ENCODE assay signal across 8 cellular contexts in genomic region chr3:48989126-48989795, GRCh38. TPM values are rescaled to one million over a fixed set of nuclear protein-coding genes. Genes with fewer than 3 reads are reported as not detected.
DNase-seq lines count a peak whose midpoint lies in the region; ATAC-seq, FAIRE-seq and TF ChIP-seq lines count a peak whose summit lies in the region.

No MANE protein-coding gene starts in this region.

- no peak for FAIRE-seq in keratinocyte (lab: Jason Lieb, UNC)

- no peaks in the 10 kb centered on the region for H3K27me3 ChIP-seq in cardiac muscle cell
- no peaks in the 10 kb centered on the region for H3K27me3 ChIP-seq in keratinocyte (ENCODE audit: control insufficient read depth, extremely low read depth, insufficient read depth, low read length)
- no peaks in the 10 kb centered on the region for H3K27me3 ChIP-seq in thymus (ENCODE audit: control insufficient read depth, insufficient read depth)

- TF ChIP-seq CTCF in cardiac muscle cell (IDR thresholded peaks at IDR 0.05; ENCODE audit: low read depth, low read length), result no peak
- TF ChIP-seq CTCF in keratinocyte (optimal IDR thresholded peaks at IDR 0.05 in 1 of 3, IDR thresholded peaks at IDR 0.05 in 1 of 3, conservative IDR thresholded peaks at IDR 0.05 in 1 of 3; ENCODE audit: extremely low read depth in 1 of 3, insufficient read depth in 2 of 3, low read length in 3 of 3), result no peak

- H3K4me2 ChIP-seq in keratinocyte (ENCODE audit: control insufficient read depth, extremely low read depth, insufficient read depth, low read depth, low read length), result peak overlapping the region; percentile 93

- H4K20me1 ChIP-seq in keratinocyte (ENCODE audit: control insufficient read depth, extremely low read depth, insufficient read depth, low read length), result no peaks in the 10 kb centered on the region

- H3K27ac ChIP-seq in cardiac muscle cell (peak overlapping the region; percentile 86), keratinocyte (ENCODE audit: control insufficient read depth, insufficient read depth, low read length) (peak overlapping the region; percentile 47), thymus (ENCODE audit: low read depth) (peak overlapping the region; percentile 81)

- peak overlapping the region; percentile 94 for H2AFZ ChIP-seq in keratinocyte (ENCODE audit: control insufficient read depth, low read length)

- peaks cover 13 to 16% of the 10 kb centered on the region in 2 donors for H3K36me3 Mint-ChIP-seq in activated naive CD4-positive, alpha-beta T cell treated with anti-CD3 and anti-CD28 coated beads, Interleukin-2, amount 50 U/mL, for 72 hours

- peak overlapping the region; percentile 67 for H3K9ac ChIP-seq in keratinocyte (ENCODE audit: control insufficient read depth, extremely low read depth, insufficient read depth, low read length)

- no peaks in the 10 kb centered on the region for H3K9me3 Mint-ChIP-seq in activated naive CD4-positive, alpha-beta T cell treated with anti-CD3 and anti-CD28 coated beads, Interleukin-2, amount 50 U/mL, for 72 hours

- H3K4me1 ChIP-seq in cardiac muscle cell (ENCODE audit: low read depth), result peaks cover 11% of the 10 kb centered on the region
- H3K4me1 ChIP-seq in keratinocyte (ENCODE audit: control insufficient read depth, extremely low read depth, insufficient read depth, low read length), result peaks cover 15% of the 10 kb centered on the region
- peaks cover 9% of the 10 kb centered on the region for H3K4me1 ChIP-seq in thymus (ENCODE audit: control insufficient read depth, insufficient read depth, low read length)

- no peak for DNase-seq in cardiac muscle cell (ENCODE audit: low read depth in 1 of 2, low spot score in 1 of 2)
- no peak for DNase-seq in left cardiac atrium
- no peak for DNase-seq in activated naive CD4-positive, alpha-beta T cell treated with anti-CD3 and anti-CD28 coated beads, Interleukin-2, amount 50 U/mL, for 72 hours (ENCODE audit: low spot score in 2 of 2)
- DNase-seq in keratinocyte (ENCODE audit: low read depth, low spot score), result no peak
- DNase-seq in activated gamma-delta T cell (lab: John Stamatoyannopoulos, UW), result no peak
- no peak for DNase-seq in KBM-7

- in situ Hi-C loops in KBM-7 (cut with MboI; ENCODE audit: low pct_unique_long_range_greater_than_20kb, low sequenced_read_pairs), result no loop called here

- peak overlapping the region; percentile 46 for H3K4me3 ChIP-seq in cardiac muscle cell
- H3K4me3 ChIP-seq in keratinocyte (ENCODE audit: control insufficient read depth in 2 of 3, extremely low read depth in 1 of 3, insufficient read depth in 2 of 3, low read depth in 1 of 3, low read length in 3 of 3), result peak overlapping the region; percentile 23 to 77 (median 73)
- peak overlapping the region; percentile 64 for H3K4me3 ChIP-seq in thymus (ENCODE audit: low read length)

- ATAC-seq in left cardiac atrium (no peak), GM21515 (IDR thresholded peaks at IDR 0.05; ENCODE audit: unreplicated experiment) (no peak)
- peak in 1 of 2 donors; percentile 11 for ATAC-seq in activated naive CD4-positive, alpha-beta T cell treated with anti-CD3 and anti-CD28 coated beads, Interleukin-2, amount 50 U/mL, for 72 hours

- intact Hi-C loops in left cardiac atrium (cut with DNase I), result loop anchor here (5.0 to 10.0 kb wide), 2 partner anchors 456 to 458 kb away; no protein-coding TSS in a partner anchor

- H3K9me3 ChIP-seq in cardiac muscle cell (ENCODE audit: low read depth) (no peaks in the 10 kb centered on the region), keratinocyte (ENCODE audit: control insufficient read depth, low read depth, low read length) (no peaks in the 10 kb centered on the region), thymus (ENCODE audit: control insufficient read depth) (no peaks in the 10 kb centered on the region)

- WGBS in thymus, result 8% methylated on average over 21 of the region's 21 CpGs

- H3K9me1 ChIP-seq in keratinocyte (ENCODE audit: control insufficient read depth, extremely low read depth, insufficient read depth, low read length), result no peaks in the 10 kb centered on the region

- peak overlapping the region; percentile 87 to 98 for H3K27ac Mint-ChIP-seq in activated naive CD4-positive, alpha-beta T cell treated with anti-CD3 and anti-CD28 coated beads, Interleukin-2, amount 50 U/mL, for 72 hours

- no peaks in the 10 kb centered on the region for H3K79me2 ChIP-seq in keratinocyte (ENCODE audit: control insufficient read depth, insufficient read depth, low read length)

- dilution Hi-C loops in keratinocyte (cut with MboI; ENCODE audit: extremely low pct_ligation_motif_present, low sequenced_read_pairs), result no loop called here

- no peaks in the 10 kb centered on the region for H3K36me3 ChIP-seq in cardiac muscle cell
- H3K36me3 ChIP-seq in keratinocyte (ENCODE audit: control insufficient read depth in 2 of 2, extremely low read depth in 1 of 2, insufficient read depth in 2 of 2, low read length in 2 of 2), result peaks cover 7% of the 10 kb centered on the region in 2 experiments
- H3K36me3 ChIP-seq in thymus (ENCODE audit: control insufficient read depth, insufficient read depth), result peaks cover 11% of the 10 kb centered on the region

RNA-seq across cellular contexts. Expression of gene P4HTM, which starts 0.8 kb away (rescaled TPM):
- total RNA-seq in cardiac muscle cell (63.3 and 76.5 TPM in 2 replicates), left cardiac atrium (10 to 100 TPM; 32.8 to 33.9 TPM)
- polyA plus RNA-seq in cardiac muscle cell (60.4 and 84.7 TPM in 2 replicates), keratinocyte (0.93 to 1.1 TPM (median 0.99 TPM) in 3 replicates), thymus (27.1 TPM)
- 10 to 100 TPM; 24.3 to 33.3 TPM for total RNA-seq in activated naive CD4-positive, alpha-beta T cell treated with anti-CD3 and anti-CD28 coated beads, Interleukin-2, amount 50 U/mL, for 72 hours
- 5.1 TPM for polyA plus RNA-seq in keratinocyte (2011; ENCODE audit: low read depth)
- 0.27 and 0.32 TPM in 2 replicates for polyA plus RNA-seq in keratinocyte (2011; cell fraction: cytosol; rRNA removed)
- polyA plus RNA-seq in keratinocyte (2011; cell fraction: nucleus; rRNA removed), result 3.8 and 3.9 TPM in 2 replicates
- 0.76 and 3.6 TPM in 2 replicates for polyA plus RNA-seq in keratinocyte (2012; ENCODE audit: low replicate concordance)
- polyA minus RNA-seq in keratinocyte, result 1.3 to 2.1 TPM (median 1.6 TPM) in 3 replicates
- 5.4 TPM for polyA minus RNA-seq in keratinocyte (2011; cell fraction: cytosol; rRNA and poly(A)+ RNA removed)
- 2.9 and 3.1 TPM in 2 replicates for polyA minus RNA-seq in keratinocyte (2011; cell fraction: nucleus; rRNA and poly(A)+ RNA removed)

RNA-seq across cellular contexts. Expression of gene WDR6, which starts 17.9 kb away (rescaled TPM):
- 176 and 223 TPM in 2 replicates for total RNA-seq in cardiac muscle cell
- polyA plus RNA-seq in cardiac muscle cell, result 276 and 277 TPM in 2 replicates
- 10 to 100 TPM; 76.1 to 77.1 TPM for total RNA-seq in left cardiac atrium
- total RNA-seq in activated naive CD4-positive, alpha-beta T cell treated with anti-CD3 and anti-CD28 coated beads, Interleukin-2, amount 50 U/mL, for 72 hours, result 100 to 1,000 TPM; 140 to 173 TPM
- 61.5 to 90.9 TPM (median 77.4 TPM) in 3 replicates for polyA plus RNA-seq in keratinocyte
- polyA plus RNA-seq in keratinocyte (2011; ENCODE audit: low read depth), result 16.0 TPM
- polyA plus RNA-seq in keratinocyte (2011; cell fraction: cytosol; rRNA removed), result 27.0 and 50.3 TPM in 2 replicates
- 234 and 261 TPM in 2 replicates for polyA plus RNA-seq in keratinocyte (2011; cell fraction: nucleus; rRNA removed)
- polyA plus RNA-seq in keratinocyte (2012; ENCODE audit: low replicate concordance), result 42.1 and 80.2 TPM in 2 replicates
- 123 to 316 TPM (median 125 TPM) in 3 replicates for polyA minus RNA-seq in keratinocyte
- polyA minus RNA-seq in keratinocyte (2011; cell fraction: cytosol; rRNA and poly(A)+ RNA removed), result 73.7 TPM
- 82.5 and 93.1 TPM in 2 replicates for polyA minus RNA-seq in keratinocyte (2011; cell fraction: nucleus; rRNA and poly(A)+ RNA removed)
- polyA plus RNA-seq in thymus, result 209 TPM

RNA-seq across cellular contexts. Expression of gene DALRD3, which starts 29.1 kb away (rescaled TPM):
- total RNA-seq in cardiac muscle cell (78.0 and 81.0 TPM in 2 replicates), left cardiac atrium (10 to 100 TPM in 1 of 2 donors, 1 to 10 TPM in 1; 9.8 to 10.1 TPM)
- polyA plus RNA-seq in cardiac muscle cell (54.6 and 96.2 TPM in 2 replicates), keratinocyte (33.7 to 41.1 TPM (median 37.8 TPM) in 3 replicates), thymus (35.0 TPM)
- total RNA-seq in activated naive CD4-positive, alpha-beta T cell treated with anti-CD3 and anti-CD28 coated beads, Interleukin-2, amount 50 U/mL, for 72 hours, result 10 to 100 TPM; 22.9 to 27.1 TPM
- 3.5 TPM for polyA plus RNA-seq in keratinocyte (2011; ENCODE audit: low read depth)
- 31.3 and 40.4 TPM in 2 replicates for polyA plus RNA-seq in keratinocyte (2011; cell fraction: cytosol; rRNA removed)
- polyA plus RNA-seq in keratinocyte (2011; cell fraction: nucleus; rRNA removed), result 60.2 and 67.6 TPM in 2 replicates
- 21.7 and 23.7 TPM in 2 replicates for polyA plus RNA-seq in keratinocyte (2012; ENCODE audit: low replicate concordance)
- 45.5 to 64.0 TPM (median 55.2 TPM) in 3 replicates for polyA minus RNA-seq in keratinocyte
- 30.5 TPM for polyA minus RNA-seq in keratinocyte (2011; cell fraction: cytosol; rRNA and poly(A)+ RNA removed)
- 13.6 and 14.7 TPM in 2 replicates for polyA minus RNA-seq in keratinocyte (2011; cell fraction: nucleus; rRNA and poly(A)+ RNA removed)

RNA-seq across cellular contexts. Expression of gene NDUFAF3, which starts 32.7 kb away (rescaled TPM):
- total RNA-seq in cardiac muscle cell (217 and 361 TPM in 2 replicates), left cardiac atrium (100 to 1,000 TPM; 135 to 138 TPM)
- polyA plus RNA-seq in cardiac muscle cell (280 and 310 TPM in 2 replicates), keratinocyte (38.3 to 70.1 TPM (median 44.8 TPM) in 3 replicates), thymus (65.0 TPM)
- 10 to 100 TPM; 60.3 to 80.8 TPM for total RNA-seq in activated naive CD4-positive, alpha-beta T cell treated with anti-CD3 and anti-CD28 coated beads, Interleukin-2, amount 50 U/mL, for 72 hours
- 4.1 TPM for polyA plus RNA-seq in keratinocyte (2011; ENCODE audit: low read depth)
- 28.0 and 57.0 TPM in 2 replicates for polyA plus RNA-seq in keratinocyte (2011; cell fraction: cytosol; rRNA removed)
- 12.7 and 19.8 TPM in 2 replicates for polyA plus RNA-seq in keratinocyte (2011; cell fraction: nucleus; rRNA removed)
- polyA plus RNA-seq in keratinocyte (2012; ENCODE audit: low replicate concordance), result 44.0 and 109 TPM in 2 replicates
- 26.2 to 69.4 TPM (median 48.3 TPM) in 3 replicates for polyA minus RNA-seq in keratinocyte
- polyA minus RNA-seq in keratinocyte (2011; cell fraction: cytosol; rRNA and poly(A)+ RNA removed), result 92.1 TPM
- 15.6 and 19.4 TPM in 2 replicates for polyA minus RNA-seq in keratinocyte (2011; cell fraction: nucleus; rRNA and poly(A)+ RNA removed)

RNA-seq across cellular contexts. Expression of gene IMPDH2, which starts 39.9 kb away (rescaled TPM):
- total RNA-seq in cardiac muscle cell, result 155 and 186 TPM in 2 replicates
- polyA plus RNA-seq in cardiac muscle cell, result 118 and 179 TPM in 2 replicates
- 10 to 100 TPM; 60.2 to 71.3 TPM for total RNA-seq in left cardiac atrium
- total RNA-seq in activated naive CD4-positive, alpha-beta T cell treated with anti-CD3 and anti-CD28 coated beads, Interleukin-2, amount 50 U/mL, for 72 hours, result 100 to 1,000 TPM; 538 to 637 TPM
- polyA plus RNA-seq in keratinocyte, result 199 to 221 TPM (median 210 TPM) in 3 replicates
- 255 TPM for polyA plus RNA-seq in keratinocyte (2011; ENCODE audit: low read depth)
- polyA plus RNA-seq in keratinocyte (2011; cell fraction: cytosol; rRNA removed), result 147 and 165 TPM in 2 replicates
- 194 and 201 TPM in 2 replicates for polyA plus RNA-seq in keratinocyte (2011; cell fraction: nucleus; rRNA removed)
- 177 and 251 TPM in 2 replicates for polyA plus RNA-seq in keratinocyte (2012; ENCODE audit: low replicate concordance)
- polyA minus RNA-seq in keratinocyte, result 146 to 450 TPM (median 412 TPM) in 3 replicates
- 294 TPM for polyA minus RNA-seq in keratinocyte (2011; cell fraction: cytosol; rRNA and poly(A)+ RNA removed)
- 89.9 and 104 TPM in 2 replicates for polyA minus RNA-seq in keratinocyte (2011; cell fraction: nucleus; rRNA and poly(A)+ RNA removed)
- polyA plus RNA-seq in thymus, result 85.7 TPM
